In the genomic region with DNA sequence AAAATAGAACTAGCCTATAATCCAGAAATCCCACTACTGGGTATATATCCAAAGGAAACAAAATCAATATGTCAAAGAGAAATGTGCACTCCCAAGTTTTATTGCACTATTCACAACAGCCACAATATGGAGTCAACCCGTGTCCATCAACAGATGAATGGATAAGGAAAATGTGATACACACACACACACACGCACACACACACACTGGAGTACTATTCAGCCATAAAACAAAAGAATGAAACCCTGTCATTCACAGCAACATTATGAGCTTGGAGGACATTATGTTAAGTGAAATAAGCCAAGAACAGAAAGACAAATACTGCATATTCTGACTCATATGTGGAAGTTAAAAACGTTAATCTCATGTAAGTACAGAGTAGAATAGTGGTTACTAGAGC, we compare ENCODE assay signal across 31 cellular contexts.
"Had no signal": no experiment of that assay in that cellular context is flagged by ENCODE, and none has a peak within 500 bp of the region (broad histone marks: within the 10 kb centered on the region; RNA-seq: fewer than 3 reads in every experiment).

No MANE protein-coding gene starts in this region.

- FAIRE-seq: keratinocyte, urothelium cell line had no signal

- ATAC-seq: esophagus mucosa; gastrocnemius medialis; left lung; naive thymus-derived CD4-positive, alpha-beta T cell; right lobe of liver had no signal

- DNase-seq: colonic mucosa; effector CD8-positive, alpha-beta T cell; endodermal cell; foreskin fibroblast; gastrocnemius medialis; head of caudate nucleus; left lung; mammary epithelial cell; mesendoderm; midbrain; naive thymus-derived CD4-positive, alpha-beta T cell; right lobe of liver; stimulated activated CD4-positive, alpha-beta T cell treated with anti-CD3 and anti-CD28 coated beads, Interleukin-12 subunit alpha, Interleukin-12 subunit beta, amount 100 ng/mL, for 4 hours; stimulated activated CD4-positive, alpha-beta T cell treated with anti-CD3 and anti-CD28 coated beads, Interleukin-1b, Interleukin-23, amount 100 ng/mL, for 48 hours; stimulated activated CD4-positive, alpha-beta T cell treated with anti-CD3 and anti-CD28 coated beads, Interleukin-4, amount 100 ng/mL, for 1 hour; stimulated activated CD8-positive, alpha-beta memory T cell treated with anti-CD3 and anti-CD28 coated beads, Interleukin-4, amount 100 ng/mL, for 48 hours; stimulated activated naive CD4-positive, alpha-beta T cell; substantia nigra; testis; tibial artery had no signal

- H3K4me1 ChIP-seq: colonic mucosa, gastrocnemius medialis, left lung, neural progenitor cell, parathyroid adenoma, right lobe of liver, testis, tibial artery had no signal

- H3K27me3 ChIP-seq: colonic mucosa, right lobe of liver, testis, tibial artery had no signal

- H3K27ac ChIP-seq: colonic mucosa, epithelial cell of prostate, gastrocnemius medialis, left lung, neural progenitor cell, parathyroid adenoma, right lobe of liver, testis, tibial artery had no signal

- H3K4me3 Mint-ChIP-seq: dendritic cell treated with granulocyte-macrophage colony-stimulating factor and Interleukin-4, amounts not matched to agents 40 ng/mL and 50 ng/mL, for 4 days; endodermal cell; naive thymus-derived CD4-positive, alpha-beta T cell; nephron; neural progenitor cell; type B pancreatic cell had no signal

- H3K27ac Mint-ChIP-seq: dendritic cell treated with granulocyte-macrophage colony-stimulating factor and Interleukin-4, amounts not matched to agents 40 ng/mL and 50 ng/mL, for 4 days; endodermal cell; nephron; neural progenitor cell; progenitor cell of endocrine pancreas; type B pancreatic cell had no signal

- H3K4me3 ChIP-seq: colonic mucosa, gastrocnemius medialis, left lung, neural progenitor cell, right lobe of liver, smooth muscle cell, testis, tibial artery had no signal

- H3K36me3 ChIP-seq: colonic mucosa, gastrocnemius medialis, left lung, neural progenitor cell, right lobe of liver, tibial artery had no signal

- H3K4me1 Mint-ChIP-seq: endodermal cell, nephron had no signal

- H3K9me3 ChIP-seq: colonic mucosa, gastrocnemius medialis, left lung, right lobe of liver, testis, tibial artery had no signal

- H3K9me3 Mint-ChIP-seq: dendritic cell treated with granulocyte-macrophage colony-stimulating factor and Interleukin-4, amounts not matched to agents 40 ng/mL and 50 ng/mL, for 4 days; naive thymus-derived CD4-positive, alpha-beta T cell had no signal
